ENCODE assay signal across 30 cellular contexts in genomic region chr12:116155383-116155782, GRCh38.
"Had no signal": no experiment of that assay in that cellular context is flagged by ENCODE, and none has a peak within 500 bp of the region (broad histone marks: within the 10 kb centered on the region; RNA-seq: fewer than 3 reads in every experiment).

No MANE protein-coding gene starts in this region.

- H3K4me2 ChIP-seq: hepatocyte, smooth muscle cell had no signal

- H3K9ac ChIP-seq: parathyroid adenoma had no signal

- H3K4me3 Mint-ChIP-seq: dendritic cell treated with granulocyte-macrophage colony-stimulating factor and Interleukin-4, amounts not matched to agents 40 ng/mL and 50 ng/mL, for 4 days; endodermal cell; mesothelial cell of epicardium; naive B cell; natural killer cell treated with Interleukin-12 subunit alpha and Interleukin-12 subunit beta and Interleukin-15 and Interleukin-18, amount 100 ng/mL, for 72 hours; neural crest cell; stimulated activated naive CD8-positive, alpha-beta T cell treated with anti-CD3 and anti-CD28 coated beads, Interleukin-15, amount 100 ng/mL, for 72 hours; type B pancreatic cell had no signal

- H3K27ac ChIP-seq: colonic mucosa, epithelial cell of prostate, hepatocyte, left lung, neutrophil, parathyroid adenoma, thyroid gland had no signal

- H3K4me1 ChIP-seq: colonic mucosa had no signal

- H3K9me3 ChIP-seq: colonic mucosa, gastrocnemius medialis, left lung, mucosa of descending colon, neutrophil, thyroid gland had no signal

- H3K27ac Mint-ChIP-seq: dendritic cell treated with granulocyte-macrophage colony-stimulating factor and Interleukin-4, amounts not matched to agents 40 ng/mL and 50 ng/mL, for 4 days; endodermal cell; mesothelial cell of epicardium; natural killer cell treated with Interleukin-12 subunit alpha and Interleukin-12 subunit beta and Interleukin-15 and Interleukin-18, amount 100 ng/mL, for 72 hours; stimulated activated naive CD8-positive, alpha-beta T cell treated with anti-CD3 and anti-CD28 coated beads, Interleukin-15, amount 100 ng/mL, for 72 hours; type B pancreatic cell had no signal

- H3K9me3 Mint-ChIP-seq: dendritic cell treated with granulocyte-macrophage colony-stimulating factor and Interleukin-4, amounts not matched to agents 40 ng/mL and 50 ng/mL, for 4 days; endodermal cell; mesothelial cell of epicardium; naive B cell; natural killer cell treated with Interleukin-12 subunit alpha and Interleukin-12 subunit beta and Interleukin-15 and Interleukin-18, amount 100 ng/mL, for 72 hours; neural crest cell; stimulated activated naive CD8-positive, alpha-beta T cell treated with anti-CD3 and anti-CD28 coated beads, Interleukin-15, amount 100 ng/mL, for 72 hours; type B pancreatic cell had no signal

- H3K27me3 Mint-ChIP-seq: dendritic cell treated with granulocyte-macrophage colony-stimulating factor and Interleukin-4, amounts not matched to agents 40 ng/mL and 50 ng/mL, for 4 days; naive B cell; natural killer cell treated with Interleukin-12 subunit alpha and Interleukin-12 subunit beta and Interleukin-15 and Interleukin-18, amount 100 ng/mL, for 72 hours; stimulated activated naive CD8-positive, alpha-beta T cell treated with anti-CD3 and anti-CD28 coated beads, Interleukin-15, amount 100 ng/mL, for 72 hours; type B pancreatic cell had no signal

- H3K4me3 ChIP-seq: colonic mucosa, gastrocnemius medialis, hepatocyte, left lung, mucosa of descending colon, smooth muscle cell, thyroid gland had no signal

- DNase-seq: colonic mucosa; effector CD8-positive, alpha-beta T cell; foreskin fibroblast; gastrocnemius medialis; head of caudate nucleus; kidney; left lung; mesenchymal stem cell; mucosa of descending colon; naive B cell; stimulated activated CD4-positive, alpha-beta T cell treated with anti-CD3 and anti-CD28 coated beads, Interleukin-12 subunit alpha, Interleukin-12 subunit beta, amount 100 ng/mL, for 4 hours; stimulated activated CD4-positive, alpha-beta T cell treated with anti-CD3 and anti-CD28 coated beads, Interleukin-1b, Interleukin-23, amount 100 ng/mL, for 48 hours; stimulated activated CD4-positive, alpha-beta T cell treated with anti-CD3 and anti-CD28 coated beads, Interleukin-4, amount 100 ng/mL, for 1 hour; stimulated activated CD8-positive, alpha-beta memory T cell treated with anti-CD3 and anti-CD28 coated beads, Interleukin-4, amount 100 ng/mL, for 48 hours; stimulated activated naive CD4-positive, alpha-beta T cell; stimulated activated naive CD8-positive, alpha-beta T cell treated with anti-CD3 and anti-CD28 coated beads, Interleukin-15, amount 100 ng/mL, for 72 hours; thyroid gland had no signal

- H2AFZ ChIP-seq: hepatocyte, parathyroid adenoma had no signal

- H3K36me3 Mint-ChIP-seq: mesothelial cell of epicardium; naive B cell; natural killer cell treated with Interleukin-12 subunit alpha and Interleukin-12 subunit beta and Interleukin-15 and Interleukin-18, amount 100 ng/mL, for 72 hours; type B pancreatic cell had no signal

- ATAC-seq: esophagus mucosa; gastrocnemius medialis; left lung; mucosa of descending colon; natural killer cell treated with Interleukin-12 subunit alpha and Interleukin-12 subunit beta and Interleukin-15 and Interleukin-18, amount 100 ng/mL, for 72 hours; sciatic nerve; stimulated activated naive CD8-positive, alpha-beta T cell treated with anti-CD3 and anti-CD28 coated beads, Interleukin-15, amount 100 ng/mL, for 72 hours had no signal

- H3K36me3 ChIP-seq: colonic mucosa, gastrocnemius medialis, left lung, neutrophil, thyroid gland had no signal

- H3K27me3 ChIP-seq: colonic mucosa, gastrocnemius medialis, hepatocyte, left lung, neutrophil, thyroid gland had no signal
